11 cellular contexts compared by ENCODE assay signal in genomic region chr4:112735474-112735951, GRCh38.
DNase-seq lines count a peak whose midpoint lies in the region; ATAC-seq, FAIRE-seq and TF ChIP-seq lines count a peak whose summit lies in the region.
"Had no signal": no experiment of that assay in that cellular context is flagged by ENCODE, and none has a peak within 500 bp of the region (broad histone marks: within the 10 kb centered on the region; RNA-seq: fewer than 3 reads in every experiment).

No MANE protein-coding gene starts in this region.

- no peak overlapping the region for H3K4me3 ChIP-seq in K562
- no peak overlapping the region for H3K4me3 ChIP-seq in heart right ventricle
- H3K4me3 ChIP-seq: colonic mucosa had no signal

- no peaks in the 10 kb centered on the region for H4K20me1 ChIP-seq in K562 (replicated peaks; ENCODE audit: control insufficient read depth, insufficient read depth, low read length)

- in situ Hi-C loops in K562 (cut with MboI): no loop called here

- no peak for TF ChIP-seq RAD21 in K562 (CRISPR knock-in tag; conservative IDR thresholded peaks at IDR 0.05 in 1 of 2, IDR thresholded peaks at IDR 0.05 in 1 of 2)

- no peaks in the 10 kb centered on the region for H3K9me1 ChIP-seq in K562 (ENCODE audit: control insufficient read depth, insufficient read depth, low read length)

- H3K4me2 ChIP-seq in K562 (ENCODE audit: insufficient read depth, low read length): no peak overlapping the region

- H2AFZ ChIP-seq in K562 (ENCODE audit: low read depth, low read length): no peak overlapping the region

- FAIRE-seq in GM18507 (lab: Jason Lieb, UNC): peak; percentile 70
- no peak for FAIRE-seq in K562 (lab: Jason Lieb, UNC)
- FAIRE-seq: G401.6 had no signal

- H3K9ac ChIP-seq in K562 (ENCODE audit: insufficient read depth in 1 of 2, low read depth in 2 of 2, low read length in 2 of 2): no peak overlapping the region

- H3K27me3 ChIP-seq in K562 (ENCODE audit: control insufficient read depth in 2 of 2, insufficient read depth in 2 of 2, low read length in 2 of 2) (peaks cover 0 to 12% of the 10 kb centered on the region in 2 experiments; a peak in 3 of 5 replicates), heart right ventricle (no peaks in the 10 kb centered on the region)
- H3K27me3 ChIP-seq: colonic mucosa had no signal

- no peak for TF ChIP-seq CTCF in K562 (IDR thresholded peaks at IDR 0.05 in 2 of 3, conservative IDR thresholded peaks at IDR 0.05 in 1 of 3; ENCODE audit: insufficient read depth in 2 of 3, low read depth in 1 of 3, low read length in 3 of 3)
- TF ChIP-seq CTCF in heart right ventricle (IDR thresholded peaks at IDR 0.05): no peak

- H3K4me1 ChIP-seq in K562 (replicated peaks in 1 of 2; ENCODE audit: control insufficient read depth in 2 of 2, insufficient read depth in 2 of 2, low read length in 2 of 2) (no peaks in the 10 kb centered on the region), heart right ventricle (no peaks in the 10 kb centered on the region)
- H3K4me1 ChIP-seq: colonic mucosa had no signal

- intact Hi-C loops in K562 (cut with micrococcal nuclease) (no loop called here), heart right ventricle (cut with DNase I) (no loop called here)

- H3K79me2 ChIP-seq in K562 (ENCODE audit: control insufficient read depth, insufficient read depth, low read length): no peaks in the 10 kb centered on the region

- H3K27ac ChIP-seq in K562 (ENCODE audit: extremely low read depth, low read depth, low read length) (no peak overlapping the region), heart right ventricle (no peak overlapping the region)
- H3K27ac ChIP-seq: colonic mucosa had no signal

- DNase-seq in GM18507 (ENCODE audit: extremely low spot score, insufficient read length, low read depth) (peak; percentile 4), K562 (ENCODE audit: extremely low read depth in 1 of 4, low spot score in 3 of 4) (no peak), NCI-H2227 treated with DMSO at 0.1 percent for 48 hours (lab: John Stamatoyannopoulos, UW) (no peak), heart right ventricle (no peak), NCI-H146 (lab: John Stamatoyannopoulos, UW) (no peak), NCI-H524 treated with DMSO at 0.1 percent for 48 hours (lab: John Stamatoyannopoulos, UW) (no peak)
- DNase-seq: colonic mucosa; stimulated activated CD4-positive, alpha-beta T cell treated with anti-CD3 and anti-CD28 coated beads, Interleukin-12 subunit alpha, Interleukin-12 subunit beta, amount 100 ng/mL, for 4 hours had no signal

- ATAC-seq in GM21381 (IDR thresholded peaks at IDR 0.05; ENCODE audit: unreplicated experiment): peak; percentile 75
- ATAC-seq in HG03159 (IDR thresholded peaks at IDR 0.05; ENCODE audit: unreplicated experiment): peak; percentile 67
- no peak for ATAC-seq in K562
- ATAC-seq in heart right ventricle: no peak

- no peaks in the 10 kb centered on the region for H3K9me3 ChIP-seq in K562 (replicated peaks; ENCODE audit: control insufficient read depth, insufficient read depth, low read depth, low read length)
- H3K9me3 ChIP-seq in heart right ventricle: no peaks in the 10 kb centered on the region
- H3K9me3 ChIP-seq: colonic mucosa had no signal

- CTCF ChIA-PET in K562 (lab: Yijun Ruan, JAX; ENCODE audit: low intra/inter-chr PET ratio): no interaction called here

- no TSS peak for BruUV-seq in K562 (replicated peaks; lab: Mats Ljungman, UMichigan)

- POLR2A ChIA-PET in K562 (lab: Yijun Ruan, JAX): no interaction called here

- H3K36me3 ChIP-seq in K562 (ENCODE audit: control insufficient read depth, insufficient read depth, low read length): no peaks in the 10 kb centered on the region
- no peaks in the 10 kb centered on the region for H3K36me3 ChIP-seq in heart right ventricle
- H3K36me3 ChIP-seq: colonic mucosa had no signal

- no peak for TF ChIP-seq EP300 in K562 (IDR thresholded peaks at IDR 0.05; ENCODE audit: low read length)

- no peak for TF ChIP-seq POLR2A in K562 (conservative IDR thresholded peaks at IDR 0.05)

TF ChIP-seq in K562, 482 proteins besides CTCF, POLR2A, EP300 and RAD21:
- no peak for TF ChIP-seq CHD1 (IDR thresholded peaks at IDR 0.05; ENCODE audit: low read length)
- peak; percentile 17 for TF ChIP-seq MEIS2 (IDR thresholded peaks at IDR 0.05; ENCODE audit: partially characterized antibody)

Comparison
In these comparisons a context has a peak if more than half of its experiments do, and no peak if none do; other contexts are left out.
1. ATAC-seq: peak in GM21381 (single experiment) and HG03159 (single experiment); none in K562 (single experiment) and heart right ventricle (0 of 8).